In genomic region chr14:49945448-49946319, GRCh38 we compare ENCODE assay signal across 10 cellular contexts. TPM values are rescaled to one million over a fixed set of nuclear protein-coding genes. Genes with fewer than 3 reads are reported as not detected.
DNase-seq lines count a peak whose midpoint lies in the region; ATAC-seq and TF ChIP-seq lines count a peak whose summit lies in the region.
"Had no signal": no experiment of that assay in that cellular context is flagged by ENCODE, and none has a peak within 500 bp of the region (broad histone marks: within the 10 kb centered on the region; RNA-seq: fewer than 3 reads in every experiment).

No MANE protein-coding gene starts in this region.

- peak overlapping the region; percentile 89 for H3K27ac Mint-ChIP-seq in activated naive CD4-positive, alpha-beta T cell treated with anti-CD3 and anti-CD28 coated beads, Interleukin-2, amount 10 ng/mL, durations not matched to agents 7 days and 5 days
- peak overlapping the region; percentile 93 for H3K27ac Mint-ChIP-seq in activated T-cell treated with anti-CD3 and anti-CD28 coated beads, Interleukin-2, amount 50 U/mL, for 72 hours

- peaks cover 15% of the 10 kb centered on the region for H3K9me3 Mint-ChIP-seq in activated naive CD4-positive, alpha-beta T cell treated with anti-CD3 and anti-CD28 coated beads, Interleukin-2, amount 10 ng/mL, durations not matched to agents 7 days and 5 days
- H3K9me3 Mint-ChIP-seq in activated T-cell treated with anti-CD3 and anti-CD28 coated beads, Interleukin-2, amount 50 U/mL, for 72 hours = peaks cover 5 to 12% of the 10 kb centered on the region in 2 donors

- peak overlapping the region; percentile 42 for H3K4me3 Mint-ChIP-seq in activated naive CD4-positive, alpha-beta T cell treated with anti-CD3 and anti-CD28 coated beads, Interleukin-2, amount 10 ng/mL, durations not matched to agents 7 days and 5 days
- peak overlapping the region; percentile 65 to 75 for H3K4me3 Mint-ChIP-seq in activated T-cell treated with anti-CD3 and anti-CD28 coated beads, Interleukin-2, amount 50 U/mL, for 72 hours

- TF ChIP-seq CTCF in transverse colon (IDR thresholded peaks at IDR 0.05) (no peak), omental fat pad (IDR thresholded peaks at IDR 0.05) (no peak)

- no peaks in the 10 kb centered on the region for H3K9me3 ChIP-seq in transverse colon

- in situ Hi-C loops in transverse colon (cut with MboI; ENCODE audit: low pct_ligation_motif_present in 1 of 4, low pct_unique_long_range_greater_than_20kb in 1 of 4, low sequenced_read_pairs in 3 of 4) = no loop called here

- peak; percentile 24 for DNase-seq in activated naive CD4-positive, alpha-beta T cell treated with anti-CD3 and anti-CD28 coated beads, Interleukin-2, amount 10 ng/mL, durations not matched to agents 7 days and 5 days
- DNase-seq in activated naive CD4-positive, alpha-beta T cell treated with Interleukin-2 at 50 U/mL for 16 hours = no peak
- no peak for DNase-seq in activated T-cell treated with anti-CD3 and anti-CD28 coated beads, Interleukin-2, amount 50 U/mL, for 72 hours
- no peak for DNase-seq in left colon
- no peak for DNase-seq in transverse colon
- DNase-seq in LoVo (ENCODE audit: low spot score) = no peak
- no peak for DNase-seq in omental fat pad (ENCODE audit: low spot score)
- DNase-seq: activated CD4-positive, CD25-positive, alpha-beta regulatory T cell; MV-4-11 had no signal

- peak; percentile 5 to 25 for ATAC-seq in activated T-cell treated with anti-CD3 and anti-CD28 coated beads, Interleukin-2, amount 50 U/mL, for 72 hours (replicated peaks in 1 of 2)
- ATAC-seq in left colon = peak; percentile 11
- no peak for ATAC-seq in omental fat pad (ENCODE audit: low FRiP score)
- no peak for ATAC-seq in GM19397 (IDR thresholded peaks at IDR 0.05; ENCODE audit: unreplicated experiment)

- no peak for TF ChIP-seq POLR2A in transverse colon (IDR thresholded peaks at IDR 0.05)

- H3K4me1 Mint-ChIP-seq in activated naive CD4-positive, alpha-beta T cell treated with anti-CD3 and anti-CD28 coated beads, Interleukin-2, amount 10 ng/mL, durations not matched to agents 7 days and 5 days = peaks cover 81% of the 10 kb centered on the region
- H3K4me1 Mint-ChIP-seq in activated T-cell treated with anti-CD3 and anti-CD28 coated beads, Interleukin-2, amount 50 U/mL, for 72 hours (ENCODE audit: low read depth) = peaks cover 75% of the 10 kb centered on the region

- CTCF ChIA-PET in activated naive CD4-positive, alpha-beta T cell treated with anti-CD3 and anti-CD28 coated beads, Interleukin-2, amount 10 ng/mL, durations not matched to agents 7 days and 5 days (lab: Charles Lee) = interaction anchor here (0.7 to 1.8 kb wide), 6 partner anchors 26 to 83 kb away, joined by 3 to 7 read pairs (median 4); no protein-coding TSS in a partner anchor

- intact Hi-C loops in left colon (cut with DNase I, micrococcal nuclease) = no loop called here
- intact Hi-C loops in transverse colon (cut with DNase I; ENCODE audit: low total_unique reads) = no loop called here

- no peak overlapping the region for H3K4me3 ChIP-seq in transverse colon

- H3K36me3 ChIP-seq in transverse colon = no peaks in the 10 kb centered on the region

- H3K27me3 ChIP-seq in transverse colon = no peaks in the 10 kb centered on the region

- peaks cover 24% of the 10 kb centered on the region for H3K36me3 Mint-ChIP-seq in activated naive CD4-positive, alpha-beta T cell treated with anti-CD3 and anti-CD28 coated beads, Interleukin-2, amount 10 ng/mL, durations not matched to agents 7 days and 5 days
- H3K36me3 Mint-ChIP-seq in activated T-cell treated with anti-CD3 and anti-CD28 coated beads, Interleukin-2, amount 50 U/mL, for 72 hours (ENCODE audit: insufficient read depth in 2 of 2) = peaks cover 11 to 15% of the 10 kb centered on the region in 2 donors

- WGBS in transverse colon (ENCODE audit: low coverage in 1 of 2), 2 donors = 86% methylated on average over 8 of the region's 8 CpGs; no CpG with 5 or more reads in 1 of the 2 donors

- no peak for TF ChIP-seq EP300 in transverse colon (IDR thresholded peaks at IDR 0.05; ENCODE audit: low read depth)

- H3K27ac ChIP-seq in transverse colon = peak overlapping the region; percentile 48 to 68 (median 60)

- H3K27me3 Mint-ChIP-seq in activated naive CD4-positive, alpha-beta T cell treated with anti-CD3 and anti-CD28 coated beads, Interleukin-2, amount 10 ng/mL, durations not matched to agents 7 days and 5 days = no peaks in the 10 kb centered on the region
- no peaks in the 10 kb centered on the region for H3K27me3 Mint-ChIP-seq in activated T-cell treated with anti-CD3 and anti-CD28 coated beads, Interleukin-2, amount 50 U/mL, for 72 hours (ENCODE audit: low read depth)

- peaks cover 6 to 52% (median 23%) of the 10 kb centered on the region in 4 donors for H3K4me1 ChIP-seq in transverse colon

RNA-seq across cellular contexts. Expression of gene ARF6, which starts 52.8 kb away (rescaled TPM):
- 100 to 1,000 TPM; 218 to 219 TPM for total RNA-seq in activated T-cell treated with anti-CD3 and anti-CD28 coated beads, Interleukin-2, amount 50 U/mL, for 72 hours
- 100 to 1,000 TPM; 131 to 161 TPM for total RNA-seq in left colon
- 100 to 1,000 TPM in 2 of 4 donors, 10 to 100 TPM in 2; 70.3 to 120 (median 101) TPM for total RNA-seq in transverse colon
- 10 to 100 TPM; 35.4 to 85.0 (median 45.9) TPM for total RNA-seq in omental fat pad

Comparison
In these comparisons a context has a peak if more than half of its experiments do, and no peak if none do; other contexts are left out.
1. ATAC-seq: peak in activated T-cell treated with anti-CD3 and anti-CD28 coated beads, Interleukin-2, amount 50 U/mL, for 72 hours (2 of 2) and left colon (single experiment); none in omental fat pad (single experiment) and GM19397 (single experiment).